27 cellular contexts compared by ENCODE assay signal in the genomic region with DNA sequence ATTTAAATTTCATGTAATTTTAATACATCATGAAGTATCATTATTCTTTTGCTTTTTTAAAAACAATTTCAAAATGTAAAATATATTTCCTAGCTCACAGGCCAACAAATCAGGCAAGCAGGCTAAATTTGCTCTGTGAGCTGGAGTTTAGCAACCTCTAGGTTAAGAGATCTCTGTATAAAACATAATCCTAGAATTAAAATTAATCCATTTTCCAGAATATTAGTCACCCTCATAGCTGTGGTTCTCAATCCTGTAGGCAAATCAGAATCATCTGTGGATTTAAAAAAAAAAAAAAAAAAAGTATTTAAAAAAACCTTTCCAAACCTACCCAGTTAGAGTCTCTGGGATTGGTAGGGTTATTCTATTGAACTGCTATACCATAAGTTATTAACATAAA.
"Had no signal": no experiment of that assay in that cellular context is flagged by ENCODE, and none has a peak within 500 bp of the region (broad histone marks: within the 10 kb centered on the region; RNA-seq: fewer than 3 reads in every experiment).

No MANE protein-coding gene starts in this region.

- ATAC-seq: esophagus mucosa; foreskin keratinocyte; gastroesophageal sphincter; heart left ventricle; left lobe of liver; mucosa of descending colon; natural killer cell treated with Interleukin-12 subunit alpha and Interleukin-12 subunit beta and Interleukin-15 and Interleukin-18, amount 100 ng/mL, for 72 hours; right lobe of liver had no signal

- H3K79me2 ChIP-seq: hepatocyte, parathyroid adenoma had no signal

- H3K4me3 ChIP-seq: colonic mucosa, gastroesophageal sphincter, heart left ventricle, hepatocyte, lung, mucosa of descending colon, neural progenitor cell, right lobe of liver, smooth muscle cell, stomach, testis, tibial artery had no signal

- H3K9me3 ChIP-seq: colonic mucosa, mucosa of descending colon, right lobe of liver, testis had no signal

- H3K27ac ChIP-seq: colonic mucosa, epithelial cell of prostate, foreskin keratinocyte, gastroesophageal sphincter, heart left ventricle, hepatocyte, neural progenitor cell, parathyroid adenoma, right lobe of liver, stomach, testis, tibial artery had no signal

- H3K4me1 ChIP-seq: colonic mucosa, foreskin keratinocyte, gastroesophageal sphincter, heart left ventricle, neural progenitor cell, parathyroid adenoma, testis, tibial artery had no signal

- H3K27me3 ChIP-seq: colonic mucosa, foreskin keratinocyte, hepatocyte, neural progenitor cell, right lobe of liver, stomach, testis, tibial artery had no signal

- H3K36me3 ChIP-seq: colonic mucosa, gastroesophageal sphincter, heart left ventricle, neural progenitor cell, right lobe of liver, stomach, tibial artery had no signal

- H3K9ac ChIP-seq: neural progenitor cell, parathyroid adenoma had no signal

- H3K4me2 ChIP-seq: hepatocyte, neural progenitor cell, smooth muscle cell had no signal

- H2AFZ ChIP-seq: hepatocyte, neural progenitor cell, parathyroid adenoma had no signal

- DNase-seq: colonic mucosa; effector CD8-positive, alpha-beta T cell; endodermal cell; heart left ventricle; kidney; mucosa of descending colon; naive B cell; right lobe of liver; stimulated activated CD4-positive, alpha-beta T cell treated with anti-CD3 and anti-CD28 coated beads, Interleukin-12 subunit alpha, Interleukin-12 subunit beta, amount 100 ng/mL, for 4 hours; stimulated activated CD4-positive, alpha-beta T cell treated with anti-CD3 and anti-CD28 coated beads, Interleukin-1b, Interleukin-23, amount 100 ng/mL, for 48 hours; stimulated activated CD4-positive, alpha-beta T cell treated with anti-CD3 and anti-CD28 coated beads, Interleukin-4, amount 100 ng/mL, for 1 hour; stimulated activated CD8-positive, alpha-beta memory T cell treated with anti-CD3 and anti-CD28 coated beads, Interleukin-4, amount 100 ng/mL, for 48 hours; stimulated activated naive CD4-positive, alpha-beta T cell; stomach; testis; tibial artery had no signal
